8 cellular contexts compared by ENCODE assay signal in genomic region chrX:154399527-154400368, GRCh38. TPM values are rescaled to one million over a fixed set of nuclear protein-coding genes. Genes with fewer than 3 reads are reported as not detected.
DNase-seq lines count a peak whose midpoint lies in the region; ATAC-seq and TF ChIP-seq lines count a peak whose summit lies in the region.

No MANE protein-coding gene starts in this region.

- peaks cover 11% of the 10 kb centered on the region for H3K27me3 Mint-ChIP-seq in glutamatergic neuron (ENCODE audit: unreplicated experiment)

- H3K4me1 Mint-ChIP-seq in glutamatergic neuron (ENCODE audit: low read depth, unreplicated experiment) = peaks cover 3% of the 10 kb centered on the region

- peaks cover 5% of the 10 kb centered on the region for H3K36me3 Mint-ChIP-seq in glutamatergic neuron (ENCODE audit: unreplicated experiment)

- TF ChIP-seq CTCF in HFF-Myc (IDR thresholded peaks at IDR 0.05; ENCODE audit: low read depth, low read length, missing control alignments) (no peak), glutamatergic neuron (IDR thresholded peaks at IDR 0.05; ENCODE audit: partially characterized antibody, unreplicated experiment) (no peak)

- peak overlapping the region; percentile 99 for H3K27ac Mint-ChIP-seq in glutamatergic neuron (ENCODE audit: unreplicated experiment)

- no peak for DNase-seq in HFF-Myc (ENCODE audit: extremely low read depth, low read depth)
- peak; percentile 34 for DNase-seq in activated CD4-positive, alpha-beta T cell treated with anti-CD3 and anti-CD28 coated beads, Interleukin-2, amount 50 U/mL, for 1 hour
- no peak for DNase-seq in glutamatergic neuron
- peak; percentile 43 for DNase-seq in stimulated activated CD8-positive, alpha-beta memory T cell treated with anti-CD3 and anti-CD28 coated beads, Interleukin-4, amount 100 ng/mL, for 48 hours
- no peak for DNase-seq in cerebellum (ENCODE audit: low spot score)
- DNase-seq in cortex of kidney (lab: John Stamatoyannopoulos, UW) = no peak
- no peak for DNase-seq in NCI-H526 (lab: John Stamatoyannopoulos, UW)

- no peak for ATAC-seq in HG02852 (IDR thresholded peaks at IDR 0.05; ENCODE audit: unreplicated experiment)

- peaks cover 14% of the 10 kb centered on the region for H3K9me3 Mint-ChIP-seq in glutamatergic neuron (ENCODE audit: unreplicated experiment)

- H3K4me3 Mint-ChIP-seq in glutamatergic neuron (ENCODE audit: unreplicated experiment) = peak overlapping the region; percentile 99

- H3K4me3 ChIP-seq in HFF-Myc (replicated peaks; ENCODE audit: low read depth, low read length) = peak overlapping the region; percentile 88

RNA-seq across cellular contexts. Expression of gene RPL10, which starts 1.6 kb away (rescaled TPM):
- total RNA-seq in glutamatergic neuron (ENCODE audit: unreplicated experiment) (1,779 TPM), cerebellum (1,446 TPM)

RNA-seq across cellular contexts. Expression of gene DNASE1L1, which starts 9.3 kb away (rescaled TPM):
- total RNA-seq in glutamatergic neuron (ENCODE audit: unreplicated experiment) (15.8 TPM), cerebellum (5.1 TPM)

RNA-seq across cellular contexts. Expression of gene TAFAZZIN, which starts 11.6 kb away (rescaled TPM):
- total RNA-seq in glutamatergic neuron (ENCODE audit: unreplicated experiment) = 40.9 TPM
- 14.9 TPM for total RNA-seq in cerebellum

RNA-seq across cellular contexts. Expression of gene EMD, which starts 20.7 kb away (rescaled TPM):
- 56.8 TPM for total RNA-seq in glutamatergic neuron (ENCODE audit: unreplicated experiment)
- 18.8 TPM for total RNA-seq in cerebellum

RNA-seq across cellular contexts. Expression of gene FLNA, which starts 25.3 kb away (rescaled TPM):
- total RNA-seq in glutamatergic neuron (ENCODE audit: unreplicated experiment) = 499 TPM
- 131 TPM for total RNA-seq in cerebellum

Comparison
In these comparisons a context has a peak if more than half of its experiments do, and no peak if none do; other contexts are left out.
1. DNase-seq: peak in activated CD4-positive, alpha-beta T cell treated with anti-CD3 and anti-CD28 coated beads, Interleukin-2, amount 50 U/mL, for 1 hour (single experiment) and stimulated activated CD8-positive, alpha-beta memory T cell treated with anti-CD3 and anti-CD28 coated beads, Interleukin-4, amount 100 ng/mL, for 48 hours (single experiment); none in HFF-Myc (single experiment), glutamatergic neuron (single experiment), cerebellum (single experiment), cortex of kidney (single experiment) and NCI-H526 (0 of 2).